ENCODE assay signal across 9 cellular contexts in genomic region chr4:88341227-88342192, GRCh38. TPM values are rescaled to one million over a fixed set of nuclear protein-coding genes. Genes with fewer than 3 reads are reported as not detected.
DNase-seq lines count a peak whose midpoint lies in the region; ATAC-seq and TF ChIP-seq lines count a peak whose summit lies in the region.
"Had no signal": no experiment of that assay in that cellular context is flagged by ENCODE, and none has a peak within 500 bp of the region (broad histone marks: within the 10 kb centered on the region; RNA-seq: fewer than 3 reads in every experiment).

No MANE protein-coding gene starts in this region.

- peak; percentile 88 for DNase-seq in HCEC 1CT
- DNase-seq in adipocyte (ENCODE audit: low read depth) = peak; percentile 77
- DNase-seq in right atrium auricular region (ENCODE audit: low spot score) = peak; percentile 61
- no peak for DNase-seq in spleen
- DNase-seq in AML-193 (lab: John Stamatoyannopoulos, UW) = no peak
- DNase-seq in stimulated activated CD4-positive, alpha-beta T cell treated with anti-CD3 and anti-CD28 coated beads, Interleukin-4, amount 100 ng/mL, for 24 hours = no peak

- H3K4me3 ChIP-seq in adipocyte (ENCODE audit: low read length) = no peak overlapping the region
- H3K4me3 ChIP-seq in right atrium auricular region = no peak overlapping the region
- no peak overlapping the region for H3K4me3 ChIP-seq in spleen

- ATAC-seq in GM21515 (IDR thresholded peaks at IDR 0.05; ENCODE audit: unreplicated experiment) (no peak), GM18511 (IDR thresholded peaks at IDR 0.05; ENCODE audit: unreplicated experiment) (no peak)

- no peaks in the 10 kb centered on the region for H3K9me3 ChIP-seq in adipocyte (ENCODE audit: control insufficient read depth, low read length)
- no peaks in the 10 kb centered on the region for H3K9me3 ChIP-seq in right atrium auricular region
- peaks cover 0 to 8% (median 6%) of the 10 kb centered on the region in 8 donors for H3K9me3 ChIP-seq in spleen

- peak overlapping the region; percentile 80 to 86 for H3K27ac ChIP-seq in right atrium auricular region
- peak overlapping the region in 7 of 8 donors; percentile 33 to 69 (median 62) for H3K27ac ChIP-seq in spleen
- H3K27ac ChIP-seq: VCaP had no signal

- TF ChIP-seq POLR2A in spleen (IDR thresholded peaks at IDR 0.05) = no peak

- H3K9ac ChIP-seq in adipocyte (ENCODE audit: low read length) = no peak overlapping the region

- H3K4me1 ChIP-seq in adipocyte (ENCODE audit: control insufficient read depth, insufficient read depth, low read length) = peaks cover 14% of the 10 kb centered on the region
- peaks cover 0 to 14% of the 10 kb centered on the region in 2 donors for H3K4me1 ChIP-seq in right atrium auricular region
- H3K4me1 ChIP-seq in spleen = peaks cover 0 to 5% (median 0%) of the 10 kb centered on the region in 6 donors

- H3K36me3 ChIP-seq in adipocyte (ENCODE audit: control insufficient read depth, insufficient read depth, low read length, severe bottlenecking) = no peaks in the 10 kb centered on the region
- H3K36me3 ChIP-seq in right atrium auricular region = no peaks in the 10 kb centered on the region
- H3K36me3 ChIP-seq in spleen = no peaks in the 10 kb centered on the region

- intact Hi-C loops in spleen (cut with DNase I; ENCODE audit: low total_unique reads) = no loop called here

- no peaks in the 10 kb centered on the region for H3K27me3 ChIP-seq in adipocyte (replicated peaks; ENCODE audit: control insufficient read depth, insufficient read depth, low read length)
- no peaks in the 10 kb centered on the region for H3K27me3 ChIP-seq in right atrium auricular region
- no peaks in the 10 kb centered on the region for H3K27me3 ChIP-seq in spleen (replicated peaks in 1 of 7)

- WGBS in spleen, 5 donors = 52 to 79% (median 67%) methylated on average over 8 of the region's 8 CpGs

- no peak for TF ChIP-seq CTCF in right atrium auricular region (IDR thresholded peaks at IDR 0.05)
- TF ChIP-seq CTCF in spleen (IDR thresholded peaks at IDR 0.05 in 8 of 11, conservative IDR thresholded peaks at IDR 0.05 in 3 of 11) = no peak

RNA-seq across cellular contexts. Expression of gene HERC6, which starts 37.1 kb away (rescaled TPM):
- total RNA-seq in right atrium auricular region (10 to 100 TPM in 1 of 2 donors, 1 to 10 TPM in 1; 4.0 to 12.4 TPM), spleen (10 to 100 TPM in 6 of 7 donors, 1 to 10 TPM in 1; 5.2 to 13.6 (median 11.4) TPM)
- polyA plus RNA-seq in spleen = 1 to 10 TPM; 2.8 to 4.3 (median 2.9) TPM

RNA-seq across cellular contexts. Expression of gene PPM1K, which starts 57.1 kb away (rescaled TPM):
- total RNA-seq in right atrium auricular region (100 to 1,000 TPM in 1 of 2 donors, 10 to 100 TPM in 1; 45.2 to 168 TPM), spleen (10 to 100 TPM; 41.4 to 73.5 (median 48.7) TPM)
- 10 to 100 TPM; 13.4 to 18.3 (median 14.2) TPM for polyA plus RNA-seq in spleen

Comparison
In these comparisons a context has a peak if more than half of its experiments do, and no peak if none do; other contexts are left out.
1. DNase-seq: peak in HCEC 1CT (single experiment), adipocyte (single experiment) and right atrium auricular region (single experiment); none in spleen (single experiment), AML-193 (0 of 2) and stimulated activated CD4-positive, alpha-beta T cell treated with anti-CD3 and anti-CD28 coated beads, Interleukin-4, amount 100 ng/mL, for 24 hours (single experiment).